In genomic region chr20:57417830-57418780, GRCh38 we compare ENCODE assay signal across 15 cellular contexts.
"Had no signal": no experiment of that assay in that cellular context is flagged by ENCODE, and none has a peak within 500 bp of the region (broad histone marks: within the 10 kb centered on the region; RNA-seq: fewer than 3 reads in every experiment).

No MANE protein-coding gene starts in this region.

- H3K27ac ChIP-seq: colonic mucosa, heart right ventricle, parathyroid adenoma, stomach had no signal

- H3K36me3 ChIP-seq: colonic mucosa, heart right ventricle, stomach had no signal

- H2AFZ ChIP-seq: parathyroid adenoma had no signal

- DNase-seq: activated CD4-positive, alpha-beta T cell treated with anti-CD3 and anti-CD28 coated beads for 4 hours; activated CD8-positive, alpha-beta memory T cell treated with anti-CD3 and anti-CD28 coated beads, Interleukin-2, amount 50 U/mL, for 4 hours; activated CD8-positive, alpha-beta T cell treated with anti-CD3 and anti-CD28 coated beads for 36 hours; activated naive CD4-positive, alpha-beta T cell treated with anti-CD3 and anti-CD28 coated beads for 36 hours; caudate nucleus; colonic mucosa; heart right ventricle; retina; stomach; T-helper 9 cell had no signal

- H3K9ac ChIP-seq: parathyroid adenoma had no signal

- H3K79me2 ChIP-seq: parathyroid adenoma had no signal

- H3K4me3 ChIP-seq: colonic mucosa, heart right ventricle, stomach had no signal

- FAIRE-seq: frontal cortex, islet of Langerhans, urothelium cell line had no signal

- H3K4me1 ChIP-seq: colonic mucosa, heart right ventricle, parathyroid adenoma had no signal

- ATAC-seq: activated CD8-positive, alpha-beta T cell treated with anti-CD3 and anti-CD28 coated beads for 36 hours; heart right ventricle; left lobe of liver had no signal

- H3K27me3 ChIP-seq: colonic mucosa had no signal

- H3K9me3 ChIP-seq: colonic mucosa, heart right ventricle, stomach had no signal
